7 cellular contexts compared by ENCODE assay signal in the genomic region with DNA sequence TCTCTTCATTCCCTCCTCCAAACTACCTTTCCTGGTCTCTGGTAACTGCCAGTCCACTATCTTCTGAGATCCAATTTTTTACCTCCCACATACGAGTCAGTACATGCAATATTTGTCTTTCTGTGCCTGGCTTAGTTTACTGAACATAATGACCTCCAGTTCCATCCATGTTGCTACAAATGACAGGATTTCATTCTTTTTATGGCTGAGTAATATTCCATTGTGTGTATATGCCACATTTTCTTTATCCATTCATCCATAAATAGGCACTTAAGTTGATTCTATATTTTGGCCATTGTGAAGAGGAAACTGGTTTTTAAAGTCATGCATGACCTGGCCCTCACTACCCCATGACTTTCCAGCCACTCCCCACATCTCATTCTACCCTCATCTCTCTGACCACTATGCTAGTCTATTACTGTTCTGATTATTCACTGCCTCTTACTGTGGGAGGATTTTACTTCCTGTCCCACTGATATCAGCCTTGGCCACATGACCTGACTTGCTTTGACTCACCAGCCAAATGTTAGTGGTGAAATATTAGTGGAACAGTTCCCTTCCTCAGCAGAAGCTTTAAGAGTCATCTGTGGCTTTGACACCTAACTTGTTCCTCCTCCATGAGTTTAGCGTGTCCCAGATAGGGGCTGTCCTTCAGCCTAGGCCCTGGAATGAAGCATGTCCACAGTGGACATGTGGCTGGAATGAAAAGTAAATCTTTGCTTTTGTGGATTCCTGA. TPM values are rescaled to one million over a fixed set of nuclear protein-coding genes. Genes with fewer than 3 reads are reported as not detected.
DNase-seq lines count a peak whose midpoint lies in the region; ATAC-seq and TF ChIP-seq lines count a peak whose summit lies in the region.

No MANE protein-coding gene starts in this region.

- DNase-seq in brain microvascular endothelial cell (peak; percentile 84), pulmonary artery endothelial cell (ENCODE audit: low read depth, low spot score) (peak; percentile 24), sciatic nerve (ENCODE audit: low spot score) (no peak)

- TF ChIP-seq EP300 in Ishikawa (IDR thresholded peaks at IDR 0.05; ENCODE audit: borderline replicate concordance): 0 out of 2 replicates have a peak, but pooled peaks have one; percentile 51

- ATAC-seq in GM18499 (IDR thresholded peaks at IDR 0.05; ENCODE audit: insufficient read depth, unreplicated experiment): peak; percentile 80
- ATAC-seq in GM21576 (IDR thresholded peaks at IDR 0.05; ENCODE audit: unreplicated experiment): peak; percentile 87
- no peak for ATAC-seq in HG03025 (IDR thresholded peaks at IDR 0.05; ENCODE audit: low FRiP score, unreplicated experiment)
- no peak for ATAC-seq in sciatic nerve

- intact Hi-C loops in sciatic nerve (cut with DNase I): no loop called here

- in situ Hi-C loops in brain microvascular endothelial cell (cut with HindIII; ENCODE audit: low pct_ligation_motif_present, low sequenced_read_pairs): no loop called here

- H3K36me3 ChIP-seq in brain microvascular endothelial cell (replicated peaks): peaks cover 2% of the 10 kb centered on the region

- TF ChIP-seq RAD21 in Ishikawa (IDR thresholded peaks at IDR 0.05; ENCODE audit: low read depth): no peak

- H3K4me3 ChIP-seq in brain microvascular endothelial cell (ENCODE audit: low read depth, low read length): no peak overlapping the region

- H3K27me3 ChIP-seq in brain microvascular endothelial cell (replicated peaks): no peaks in the 10 kb centered on the region

- no peak for TF ChIP-seq CTCF in brain microvascular endothelial cell (IDR thresholded peaks at IDR 0.05; ENCODE audit: low read depth, low read length, missing control alignments)

- H3K27ac ChIP-seq in brain microvascular endothelial cell: peak overlapping the region; percentile 7

TF ChIP-seq in Ishikawa, 13 proteins besides CTCF, POLR2A, EP300 and RAD21:
- TF ChIP-seq, protein P1, sequence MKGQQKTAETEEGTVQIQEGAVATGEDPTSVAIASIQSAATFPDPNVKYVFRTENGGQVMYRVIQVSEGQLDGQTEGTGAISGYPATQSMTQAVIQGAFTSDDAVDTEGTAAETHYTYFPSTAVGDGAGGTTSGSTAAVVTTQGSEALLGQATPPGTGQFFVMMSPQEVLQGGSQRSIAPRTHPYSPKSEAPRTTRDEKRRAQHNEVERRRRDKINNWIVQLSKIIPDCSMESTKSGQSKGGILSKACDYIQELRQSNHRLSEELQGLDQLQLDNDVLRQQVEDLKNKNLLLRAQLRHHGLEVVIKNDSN (IDR thresholded peaks at IDR 0.05): peak; percentile 72; the same call in 1 of the 2 replicates
- TF ChIP-seq TEAD4 (IDR thresholded peaks at IDR 0.05) (no peak), NFIC (IDR thresholded peaks at IDR 0.05) (peak; percentile 11; the same call in 1 of the 2 replicates)

RNA-seq across cellular contexts. Expression of a gene that starts 52.2 kb away (rescaled TPM):
- total RNA-seq in pulmonary artery endothelial cell (33.7 TPM in 2 replicates), sciatic nerve (32.5 TPM)

Comparison
In these comparisons a context has a peak if more than half of its experiments do, and no peak if none do; other contexts are left out.
1. ATAC-seq: peak in GM18499 (single experiment) and GM21576 (single experiment); none in HG03025 (single experiment) and sciatic nerve (single experiment).